In genomic region chr2:145750617-145751016, GRCh38 we compare ENCODE assay signal across 17 cellular contexts.
A peak's percentile ranks its signal among the peaks of the same experiment; 100 is the strongest.
DNase-seq lines count a peak whose midpoint lies in the region; ATAC-seq and TF ChIP-seq lines count a peak whose summit lies in the region.
"Had no signal": no experiment of that assay in that cellular context is flagged by ENCODE, and none has a peak within 500 bp of the region (broad histone marks: within the 10 kb centered on the region; RNA-seq: fewer than 3 reads in every experiment).

No MANE protein-coding gene starts in this region.

- H3K36me3 Mint-ChIP-seq in HFFc6 (ENCODE audit: low read depth) (no peaks in the 10 kb centered on the region), endothelial cell (ENCODE audit: low read depth, unreplicated experiment) (no peaks in the 10 kb centered on the region)
- H3K36me3 Mint-ChIP-seq in activated T-cell treated with anti-CD3 and anti-CD28 coated beads, Interleukin-2, amount 50 U/mL, for 72 hours (ENCODE audit: insufficient read depth in 2 of 2) = no peaks in the 10 kb centered on the region
- H3K36me3 Mint-ChIP-seq: CD8-positive, alpha-beta T cell; naive thymus-derived CD4-positive, alpha-beta T cell had no signal

- no peak for ATAC-seq in GM18520 (IDR thresholded peaks at IDR 0.05; ENCODE audit: unreplicated experiment)
- no peak for ATAC-seq in GM19467 (IDR thresholded peaks at IDR 0.05; ENCODE audit: unreplicated experiment)
- no peak for ATAC-seq in activated T-cell treated with anti-CD3 and anti-CD28 coated beads, Interleukin-2, amount 50 U/mL, for 72 hours (replicated peaks in 1 of 2)
- ATAC-seq in foreskin keratinocyte = no peak
- ATAC-seq: CD8-positive, alpha-beta T cell; naive thymus-derived CD4-positive, alpha-beta T cell; psoas muscle had no signal

- peak overlapping the region; percentile 66; the same call in 1 of the 2 replicates for H3K27ac Mint-ChIP-seq in HFFc6
- H3K27ac Mint-ChIP-seq in endothelial cell (ENCODE audit: unreplicated experiment) = peak overlapping the region; percentile 58
- H3K27ac Mint-ChIP-seq in activated T-cell treated with anti-CD3 and anti-CD28 coated beads, Interleukin-2, amount 50 U/mL, for 72 hours = no peak overlapping the region
- H3K27ac Mint-ChIP-seq: activated CD4-positive, alpha-beta T cell treated with anti-CD3 and anti-CD28 coated beads, Interleukin-2, amount 10 ng/mL, durations not matched to agents 7 days and 5 days; CD8-positive, alpha-beta T cell; naive thymus-derived CD4-positive, alpha-beta T cell had no signal

- H3K4me3 Mint-ChIP-seq in HFFc6 = no peak overlapping the region
- no peak overlapping the region for H3K4me3 Mint-ChIP-seq in endothelial cell (ENCODE audit: unreplicated experiment)
- H3K4me3 Mint-ChIP-seq in activated T-cell treated with anti-CD3 and anti-CD28 coated beads, Interleukin-2, amount 50 U/mL, for 72 hours = no peak overlapping the region
- H3K4me3 Mint-ChIP-seq: activated CD4-positive, alpha-beta T cell treated with anti-CD3 and anti-CD28 coated beads, Interleukin-2, amount 10 ng/mL, durations not matched to agents 7 days and 5 days; CD8-positive, alpha-beta T cell; naive thymus-derived CD4-positive, alpha-beta T cell had no signal

- H3K4me3 ChIP-seq in ACC112 (ENCODE audit: low read depth, low read length) (peak overlapping the region; percentile 20; the same call in 1 of the 2 replicates), osteoblast (ENCODE audit: insufficient read depth, low read length) (no peak overlapping the region)
- H3K4me3 ChIP-seq: psoas muscle had no signal

- no peak for DNase-seq in HFFc6
- no peak for DNase-seq in endothelial cell (ENCODE audit: low spot score)
- DNase-seq in osteoblast (ENCODE audit: insufficient read length, low spot score, missing footprints) = no peak
- DNase-seq in activated T-cell treated with anti-CD3 and anti-CD28 coated beads, Interleukin-2, amount 50 U/mL, for 72 hours = no peak
- no peak for DNase-seq in foreskin keratinocyte
- DNase-seq: activated CD4-positive, alpha-beta T cell treated with anti-CD3 and anti-CD28 coated beads, Interleukin-2, amount 10 ng/mL, durations not matched to agents 7 days and 5 days; amygdala; CD8-positive, alpha-beta T cell; effector CD4-positive, alpha-beta T cell; KBM-7; naive thymus-derived CD4-positive, alpha-beta T cell; NCI-H1048; NCI-H1930; psoas muscle had no signal

- H3K27me3 Mint-ChIP-seq in HFFc6 (ENCODE audit: insufficient read depth) (no peaks in the 10 kb centered on the region; the same call in 1 of the 2 replicates), endothelial cell (ENCODE audit: unreplicated experiment) (no peaks in the 10 kb centered on the region)
- H3K27me3 Mint-ChIP-seq in activated T-cell treated with anti-CD3 and anti-CD28 coated beads, Interleukin-2, amount 50 U/mL, for 72 hours (ENCODE audit: low read depth) = peaks cover 28% of the 10 kb centered on the region

- H3K9me3 Mint-ChIP-seq in HFFc6 = no peaks in the 10 kb centered on the region
- no peaks in the 10 kb centered on the region for H3K9me3 Mint-ChIP-seq in endothelial cell (ENCODE audit: unreplicated experiment)
- H3K9me3 Mint-ChIP-seq in activated T-cell treated with anti-CD3 and anti-CD28 coated beads, Interleukin-2, amount 50 U/mL, for 72 hours = peaks cover 0 to 5% of the 10 kb centered on the region in 2 donors
- H3K9me3 Mint-ChIP-seq: activated CD4-positive, alpha-beta T cell treated with anti-CD3 and anti-CD28 coated beads, Interleukin-2, amount 10 ng/mL, durations not matched to agents 7 days and 5 days; CD8-positive, alpha-beta T cell had no signal

- peak overlapping the region; percentile 78 for H3K27ac ChIP-seq in ACC112 (ENCODE audit: low read depth, low read length)
- H3K27ac ChIP-seq in osteoblast (ENCODE audit: low read depth, low read length) = peak overlapping the region; percentile 80
- H3K27ac ChIP-seq in foreskin keratinocyte = no peak overlapping the region
- H3K27ac ChIP-seq: psoas muscle had no signal

- H3K36me3 ChIP-seq in ACC112 (ENCODE audit: insufficient read depth, low read length) (no peaks in the 10 kb centered on the region), osteoblast (ENCODE audit: insufficient read depth, low read length) (no peaks in the 10 kb centered on the region)

- no peaks in the 10 kb centered on the region for H4K20me1 ChIP-seq in osteoblast (ENCODE audit: insufficient read depth, low read length)

- H3K4me2 ChIP-seq in osteoblast (ENCODE audit: insufficient read depth, low read length) = no peak overlapping the region

- H3K9me3 ChIP-seq in osteoblast (ENCODE audit: low read depth, low read length) = no peaks in the 10 kb centered on the region
- H3K9me3 ChIP-seq: psoas muscle had no signal

- peaks cover 33% of the 10 kb centered on the region for H3K4me1 ChIP-seq in ACC112 (ENCODE audit: control insufficient read depth, insufficient read depth, low read length, unreplicated experiment)
- peaks cover 23% of the 10 kb centered on the region for H3K4me1 ChIP-seq in osteoblast (ENCODE audit: insufficient read depth, low read length)
- H3K4me1 ChIP-seq in foreskin keratinocyte = peaks cover 6% of the 10 kb centered on the region

- no peaks in the 10 kb centered on the region for H3K79me2 ChIP-seq in ACC112 (ENCODE audit: control insufficient read depth, insufficient read depth, low read length, unreplicated experiment)
- H3K79me2 ChIP-seq in osteoblast (ENCODE audit: insufficient read depth, low read length) = no peaks in the 10 kb centered on the region

- H2AFZ ChIP-seq in ACC112 (ENCODE audit: low read length, unreplicated experiment) (peak overlapping the region; percentile 90), osteoblast (ENCODE audit: low read length) (peak overlapping the region; percentile 67)

- TF ChIP-seq CTCF in HFFc6 (IDR thresholded peaks at IDR 0.05) (no peak), endothelial cell (IDR thresholded peaks at IDR 0.05; ENCODE audit: unreplicated experiment) (no peak), osteoblast (IDR thresholded peaks at IDR 0.05; ENCODE audit: extremely low read depth, low read depth, low read length) (no peak), foreskin keratinocyte (conservative IDR thresholded peaks at IDR 0.05) (no peak)

- peaks cover 32% of the 10 kb centered on the region for H3K4me1 Mint-ChIP-seq in HFFc6 (ENCODE audit: low read depth)
- H3K4me1 Mint-ChIP-seq in endothelial cell (ENCODE audit: unreplicated experiment) = peaks cover 58% of the 10 kb centered on the region
- peaks cover 18% of the 10 kb centered on the region for H3K4me1 Mint-ChIP-seq in activated T-cell treated with anti-CD3 and anti-CD28 coated beads, Interleukin-2, amount 50 U/mL, for 72 hours (ENCODE audit: low read depth)

- H3K27me3 ChIP-seq in ACC112 (ENCODE audit: insufficient read depth, low read length) (no peaks in the 10 kb centered on the region), osteoblast (ENCODE audit: insufficient read depth, low read length) (no peaks in the 10 kb centered on the region), foreskin keratinocyte (no peaks in the 10 kb centered on the region)
